16 cellular contexts compared by ENCODE assay signal in genomic region chrX:101257448-101258259, GRCh38.
DNase-seq lines count a peak whose midpoint lies in the region; ATAC-seq and TF ChIP-seq lines count a peak whose summit lies in the region.
"Had no signal": no experiment of that assay in that cellular context is flagged by ENCODE, and none has a peak within 500 bp of the region (broad histone marks: within the 10 kb centered on the region; RNA-seq: fewer than 3 reads in every experiment).

No MANE protein-coding gene starts in this region.

- H3K27ac ChIP-seq in KOPT-K1 (ENCODE audit: low read depth, low read length, poor library complexity, severe bottlenecking) = peak overlapping the region; percentile 28
- H3K27ac ChIP-seq: esophagus squamous epithelium, neural progenitor cell had no signal

- H3K9me3 ChIP-seq in KOPT-K1 (ENCODE audit: insufficient read depth, low read length, poor library complexity, severe bottlenecking) = no peaks in the 10 kb centered on the region
- H3K9me3 ChIP-seq: esophagus squamous epithelium had no signal

- no peak overlapping the region for H3K4me3 ChIP-seq in retinal pigment epithelial cell (ENCODE audit: low read length)
- H3K4me3 ChIP-seq: esophagus squamous epithelium, neural progenitor cell had no signal

- no peaks in the 10 kb centered on the region for H3K36me3 ChIP-seq in KOPT-K1 (ENCODE audit: insufficient read depth, low read length)
- H3K36me3 ChIP-seq: esophagus squamous epithelium, neural progenitor cell had no signal

- ATAC-seq in GM18498 (IDR thresholded peaks at IDR 0.05; ENCODE audit: unreplicated experiment) = no peak
- ATAC-seq in HG02885 (IDR thresholded peaks at IDR 0.05; ENCODE audit: poor library complexity, unreplicated experiment) = no peak
- ATAC-seq: stimulated activated naive B cell treated with anti-CD40 and anti-IgM and Interleukin-4, amounts not matched to agents 10 μg/mL and 1 μg/mL and 100 μg/mL, for 72 hours had no signal

- no peak for TF ChIP-seq CTCF in retinal pigment epithelial cell (conservative IDR thresholded peaks at IDR 0.05; ENCODE audit: low read depth, low read length)

- peak; percentile 3 for DNase-seq in NCI-H345 (lab: John Stamatoyannopoulos, UW)
- no peak for DNase-seq in NCI-H345 treated with DMSO at 0.1 percent for 48 hours (lab: John Stamatoyannopoulos, UW; ENCODE audit: unreplicated experiment)
- DNase-seq in astrocyte of the hippocampus (ENCODE audit: low read depth, low spot score) = peak; percentile 26
- peak; percentile 2 for DNase-seq in retinal pigment epithelial cell (ENCODE audit: low read depth)
- no peak for DNase-seq in activated naive CD4-positive, alpha-beta T cell treated with Interleukin-2 at 50 U/mL for 16 hours
- DNase-seq: central memory CD4-positive, alpha-beta T cell; effector CD4-positive, alpha-beta T cell; esophagus squamous epithelium; NCI-H1092; NCI-H2107; RPMI8226; stimulated activated naive B cell treated with anti-CD40 and anti-IgM and Interleukin-4, amounts not matched to agents 10 μg/mL and 1 μg/mL and 100 μg/mL, for 72 hours had no signal

Comparison
In these comparisons a context has a peak if more than half of its experiments do, and no peak if none do; other contexts are left out.
1. DNase-seq: peak in NCI-H345 (single experiment), astrocyte of the hippocampus (single experiment) and retinal pigment epithelial cell (single experiment); none in NCI-H345 treated with DMSO at 0.1 percent for 48 hours (single experiment) and activated naive CD4-positive, alpha-beta T cell treated with Interleukin-2 at 50 U/mL for 16 hours (single experiment).